ENCODE assay signal across 1 cellular context in genomic region chr14:88562831-88563686, GRCh38.
TF ChIP-seq lines count a peak whose summit lies in the region.

Gene ZC3H14, plus strand, starts transcription at chr14:88563037. Its CDS starts 97 bp downstream, at chr14:88563134.

TF ChIP-seq in HepG2, 621 proteins besides CTCF, POLR2A, EP300 and RAD21 (continued from another document):
- TF ChIP-seq NR0B2 (CRISPR knock-in tag; IDR thresholded peaks at IDR 0.05) (peak; percentile 91), CBFB (CRISPR knock-in tag; IDR thresholded peaks at IDR 0.05) (no peak; the same call in none of the 2 replicates)
TF ChIP-seq in HepG2: peak in this region for 321.
